8 cellular contexts compared by ENCODE assay signal in genomic region chr19:11506101-11506555, GRCh38. TPM values are rescaled to one million over a fixed set of nuclear protein-coding genes. Genes with fewer than 3 reads are reported as not detected.
DNase-seq lines count a peak whose midpoint lies in the region; ATAC-seq lines count a peak whose summit lies in the region.

No MANE protein-coding gene starts in this region.

- H3K9me3 ChIP-seq in iPS DF 6.9 (ENCODE audit: control insufficient read depth, insufficient read depth, low read length): no peaks in the 10 kb centered on the region

- peak overlapping the region; percentile 97 for H3K27ac Mint-ChIP-seq in activated T-helper 1 cell treated with anti-CD3 and anti-CD28 coated beads, Interleukin-12 subunit alpha, Interleukin-12 subunit beta, Interleukin-2, Interleukin-4 antibody, amounts not matched to agents 30 ng/mL and 10 ng/mL and 1 ng/mL, durations not matched to agents 14 hours and 24 hours and 36 hours

- H3K27me3 ChIP-seq in iPS DF 6.9 (ENCODE audit: control insufficient read depth, insufficient read depth, low read length): no peaks in the 10 kb centered on the region

- no peaks in the 10 kb centered on the region; the same call in 1 of the 2 replicates for H3K4me1 ChIP-seq in iPS DF 6.9 (ENCODE audit: control insufficient read depth, insufficient read depth, low read length)

- no peaks in the 10 kb centered on the region for H3K36me3 ChIP-seq in iPS DF 6.9 (ENCODE audit: control insufficient read depth, insufficient read depth, low read length)

- H3K4me3 Mint-ChIP-seq in activated T-cell treated with anti-CD3 and anti-CD28 coated beads, Interleukin-2, amount 50 U/mL, for 4 hours: peak overlapping the region; percentile 82
- H3K4me3 Mint-ChIP-seq in activated T-helper 1 cell treated with anti-CD3 and anti-CD28 coated beads, Interleukin-12 subunit alpha, Interleukin-12 subunit beta, Interleukin-2, Interleukin-4 antibody, amounts not matched to agents 30 ng/mL and 10 ng/mL and 1 ng/mL, durations not matched to agents 14 hours and 24 hours and 36 hours: peak overlapping the region; percentile 91

- H3K27ac ChIP-seq in iPS DF 6.9 (ENCODE audit: low read length): no peak overlapping the region

- intact Hi-C loops in activated T-helper 1 cell treated with anti-CD3 and anti-CD28 coated beads, Interleukin-12 subunit alpha, Interleukin-12 subunit beta, Interleukin-2, Interleukin-4 antibody, amounts not matched to agents 30 ng/mL and 10 ng/mL and 1 ng/mL, durations not matched to agents 14 hours and 24 hours and 36 hours (cut with micrococcal nuclease): no loop called here

- no CpG with 5 or more reads among the region's 20 CpGs for whole genome bisulfite sequencing in iPS DF 6.9 (ENCODE audit: insufficient coverage, insufficient read length)

- ATAC-seq in activated T-cell treated with anti-CD3 and anti-CD28 coated beads, Interleukin-2, amount 50 U/mL, for 4 hours: peak; percentile 10 to 24
- ATAC-seq in HG03135 (IDR thresholded peaks at IDR 0.05; ENCODE audit: unreplicated experiment): peak; percentile 22
- peak; percentile 21 for ATAC-seq in stimulated activated naive CD8-positive, alpha-beta T cell treated with anti-CD3 and anti-CD28 coated beads, Interleukin-15, Interleukin-2, amounts not matched to agents 100 U/mL and 50 U/mL, for 24 hours

- peaks cover 7% of the 10 kb centered on the region for H3K36me3 Mint-ChIP-seq in activated T-cell treated with anti-CD3 and anti-CD28 coated beads, Interleukin-2, amount 50 U/mL, for 4 hours (ENCODE audit: insufficient read depth)
- peaks cover 8% of the 10 kb centered on the region for H3K36me3 Mint-ChIP-seq in activated T-helper 1 cell treated with anti-CD3 and anti-CD28 coated beads, Interleukin-12 subunit alpha, Interleukin-12 subunit beta, Interleukin-2, Interleukin-4 antibody, amounts not matched to agents 30 ng/mL and 10 ng/mL and 1 ng/mL, durations not matched to agents 14 hours and 24 hours and 36 hours (ENCODE audit: low read depth)

- H3K4me3 ChIP-seq in iPS DF 6.9 (ENCODE audit: low read length): peak overlapping the region; percentile 16; the same call in 1 of the 2 replicates

- no peak for DNase-seq in activated T-cell treated with anti-CD3 and anti-CD28 coated beads, Interleukin-2, amount 50 U/mL, for 4 hours
- no peak for DNase-seq in activated T-cell treated with anti-CD3 and anti-CD28 coated beads, Interleukin-2, amount 50 U/mL, for 1 hour
- no peak for DNase-seq in activated T-helper 1 cell treated with anti-CD3 and anti-CD28 coated beads, Interleukin-12 subunit alpha, Interleukin-12 subunit beta, Interleukin-2, Interleukin-4 antibody, amounts not matched to agents 30 ng/mL and 10 ng/mL and 1 ng/mL, durations not matched to agents 14 hours and 24 hours and 36 hours (ENCODE audit: low spot score)
- no peak for DNase-seq in iPS DF 6.9 (ENCODE audit: low read depth, low spot score)
- DNase-seq in stimulated activated naive CD8-positive, alpha-beta T cell treated with anti-CD3 and anti-CD28 coated beads, Interleukin-15, Interleukin-2, amounts not matched to agents 100 U/mL and 50 U/mL, for 24 hours: no peak
- DNase-seq in superior temporal gyrus (ENCODE audit: extremely low spot score): no peak
- no peak for DNase-seq in D341Med (ENCODE audit: low spot score)

- H3K4me1 Mint-ChIP-seq in activated T-cell treated with anti-CD3 and anti-CD28 coated beads, Interleukin-2, amount 50 U/mL, for 4 hours (ENCODE audit: low read depth): peaks cover 10% of the 10 kb centered on the region
- H3K4me1 Mint-ChIP-seq in activated T-helper 1 cell treated with anti-CD3 and anti-CD28 coated beads, Interleukin-12 subunit alpha, Interleukin-12 subunit beta, Interleukin-2, Interleukin-4 antibody, amounts not matched to agents 30 ng/mL and 10 ng/mL and 1 ng/mL, durations not matched to agents 14 hours and 24 hours and 36 hours (ENCODE audit: low read depth): peaks cover 13% of the 10 kb centered on the region

- H3K27me3 Mint-ChIP-seq in activated T-cell treated with anti-CD3 and anti-CD28 coated beads, Interleukin-2, amount 50 U/mL, for 4 hours (ENCODE audit: low read depth): no peaks in the 10 kb centered on the region
- no peaks in the 10 kb centered on the region for H3K27me3 Mint-ChIP-seq in activated T-helper 1 cell treated with anti-CD3 and anti-CD28 coated beads, Interleukin-12 subunit alpha, Interleukin-12 subunit beta, Interleukin-2, Interleukin-4 antibody, amounts not matched to agents 30 ng/mL and 10 ng/mL and 1 ng/mL, durations not matched to agents 14 hours and 24 hours and 36 hours (ENCODE audit: insufficient read depth)

- H3K9me3 Mint-ChIP-seq in activated T-cell treated with anti-CD3 and anti-CD28 coated beads, Interleukin-2, amount 50 U/mL, for 4 hours: no peaks in the 10 kb centered on the region
- no peaks in the 10 kb centered on the region for H3K9me3 Mint-ChIP-seq in activated T-helper 1 cell treated with anti-CD3 and anti-CD28 coated beads, Interleukin-12 subunit alpha, Interleukin-12 subunit beta, Interleukin-2, Interleukin-4 antibody, amounts not matched to agents 30 ng/mL and 10 ng/mL and 1 ng/mL, durations not matched to agents 14 hours and 24 hours and 36 hours

RNA-seq across cellular contexts. Expression of gene ZNF653, which starts 0.5 kb away (rescaled TPM):
- total RNA-seq in activated T-cell treated with anti-CD3 and anti-CD28 coated beads, Interleukin-2, amount 50 U/mL, for 4 hours: 10 to 100 TPM; 12.3 to 16.9 (median 13.9) TPM
- 19.9 and 23.1 TPM in 2 replicates for total RNA-seq in activated T-helper 1 cell treated with anti-CD3 and anti-CD28 coated beads, Interleukin-12 subunit alpha, Interleukin-12 subunit beta, Interleukin-2, Interleukin-4 antibody, amounts not matched to agents 30 ng/mL and 10 ng/mL and 1 ng/mL, durations not matched to agents 14 hours and 24 hours and 36 hours

RNA-seq across cellular contexts. Expression of gene ECSIT, which starts 22.8 kb away (rescaled TPM):
- 10 to 100 TPM; 72.3 to 88.1 (median 81.9) TPM for total RNA-seq in activated T-cell treated with anti-CD3 and anti-CD28 coated beads, Interleukin-2, amount 50 U/mL, for 4 hours
- total RNA-seq in activated T-helper 1 cell treated with anti-CD3 and anti-CD28 coated beads, Interleukin-12 subunit alpha, Interleukin-12 subunit beta, Interleukin-2, Interleukin-4 antibody, amounts not matched to agents 30 ng/mL and 10 ng/mL and 1 ng/mL, durations not matched to agents 14 hours and 24 hours and 36 hours: 37.3 and 38.8 TPM in 2 replicates

RNA-seq across cellular contexts. Expression of gene ELAVL3, which starts 25.3 kb away (rescaled TPM):
- under 1 TPM in 1 of 3 donors, not detected in 2; 0.19 TPM for total RNA-seq in activated T-cell treated with anti-CD3 and anti-CD28 coated beads, Interleukin-2, amount 50 U/mL, for 4 hours
- 0.34 TPM in 1 of 2 replicates, not detected in the other for total RNA-seq in activated T-helper 1 cell treated with anti-CD3 and anti-CD28 coated beads, Interleukin-12 subunit alpha, Interleukin-12 subunit beta, Interleukin-2, Interleukin-4 antibody, amounts not matched to agents 30 ng/mL and 10 ng/mL and 1 ng/mL, durations not matched to agents 14 hours and 24 hours and 36 hours

RNA-seq across cellular contexts. Expression of gene CNN1, which starts 32.5 kb away (rescaled TPM):
- under 1 TPM in 1 of 3 donors, not detected in 2; 0.25 TPM for total RNA-seq in activated T-cell treated with anti-CD3 and anti-CD28 coated beads, Interleukin-2, amount 50 U/mL, for 4 hours
- not detected in 2 replicates for total RNA-seq in activated T-helper 1 cell treated with anti-CD3 and anti-CD28 coated beads, Interleukin-12 subunit alpha, Interleukin-12 subunit beta, Interleukin-2, Interleukin-4 antibody, amounts not matched to agents 30 ng/mL and 10 ng/mL and 1 ng/mL, durations not matched to agents 14 hours and 24 hours and 36 hours

RNA-seq across cellular contexts. Expression of gene ELOF1, which starts 52.9 kb away (rescaled TPM):
- 10 to 100 TPM; 82.5 to 91.6 (median 86.4) TPM for total RNA-seq in activated T-cell treated with anti-CD3 and anti-CD28 coated beads, Interleukin-2, amount 50 U/mL, for 4 hours
- 76.7 and 77.6 TPM in 2 replicates for total RNA-seq in activated T-helper 1 cell treated with anti-CD3 and anti-CD28 coated beads, Interleukin-12 subunit alpha, Interleukin-12 subunit beta, Interleukin-2, Interleukin-4 antibody, amounts not matched to agents 30 ng/mL and 10 ng/mL and 1 ng/mL, durations not matched to agents 14 hours and 24 hours and 36 hours
